In genomic region chr15:43777293-43777819, GRCh38 we compare ENCODE assay signal across 1 cellular context.
TF ChIP-seq lines count a peak whose summit lies in the region.

No MANE protein-coding gene starts in this region.

TF ChIP-seq in HEK293, 187 proteins besides CTCF, POLR2A, EP300 and RAD21 (continued from another document):
- TF ChIP-seq BCL6B (tag by site-specific recombination; IDR thresholded peaks at IDR 0.05) = no peak
- peak; percentile 27; the same call in 1 of the 2 replicates for TF ChIP-seq KLF8 (tag by site-specific recombination; IDR thresholded peaks at IDR 0.05)
- no peak for TF ChIP-seq ZNF654 (tag by site-specific recombination; IDR thresholded peaks at IDR 0.05; ENCODE audit: low read depth)
- TF ChIP-seq, protein P1, sequence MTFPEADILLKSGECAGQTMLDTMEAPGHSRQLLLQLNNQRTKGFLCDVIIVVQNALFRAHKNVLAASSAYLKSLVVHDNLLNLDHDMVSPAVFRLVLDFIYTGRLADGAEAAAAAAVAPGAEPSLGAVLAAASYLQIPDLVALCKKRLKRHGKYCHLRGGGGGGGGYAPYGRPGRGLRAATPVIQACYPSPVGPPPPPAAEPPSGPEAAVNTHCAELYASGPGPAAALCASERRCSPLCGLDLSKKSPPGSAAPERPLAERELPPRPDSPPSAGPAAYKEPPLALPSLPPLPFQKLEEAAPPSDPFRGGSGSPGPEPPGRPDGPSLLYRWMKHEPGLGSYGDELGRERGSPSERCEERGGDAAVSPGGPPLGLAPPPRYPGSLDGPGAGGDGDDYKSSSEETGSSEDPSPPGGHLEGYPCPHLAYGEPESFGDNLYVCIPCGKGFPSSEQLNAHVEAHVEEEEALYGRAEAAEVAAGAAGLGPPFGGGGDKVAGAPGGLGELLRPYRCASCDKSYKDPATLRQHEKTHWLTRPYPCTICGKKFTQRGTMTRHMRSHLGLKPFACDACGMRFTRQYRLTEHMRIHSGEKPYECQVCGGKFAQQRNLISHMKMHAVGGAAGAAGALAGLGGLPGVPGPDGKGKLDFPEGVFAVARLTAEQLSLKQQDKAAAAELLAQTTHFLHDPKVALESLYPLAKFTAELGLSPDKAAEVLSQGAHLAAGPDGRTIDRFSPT (tag by site-specific recombination; IDR thresholded peaks at IDR 0.05) = peak; percentile 94
